34 cellular contexts compared by ENCODE assay signal in genomic region chr2:59996830-59997229, GRCh38.
"Had no signal": no experiment of that assay in that cellular context is flagged by ENCODE, and none has a peak within 500 bp of the region (broad histone marks: within the 10 kb centered on the region; RNA-seq: fewer than 3 reads in every experiment).

No MANE protein-coding gene starts in this region.

- H3K27me3 ChIP-seq: adrenal gland, body of pancreas, brain microvascular endothelial cell, breast epithelium had no signal

- H3K4me1 ChIP-seq: adrenal gland, body of pancreas, breast epithelium had no signal

- H3K4me3 ChIP-seq: adrenal gland, body of pancreas, breast epithelium had no signal

- H3K27ac ChIP-seq: adrenal gland, body of pancreas, brain microvascular endothelial cell, breast epithelium, VCaP had no signal

- ATAC-seq: activated CD8-positive, alpha-beta T cell treated with anti-CD3 and anti-CD28 coated beads for 36 hours; activated naive CD4-positive, alpha-beta T cell treated with anti-CD3 and anti-CD28 coated beads, Interleukin-2, amount 50 U/mL, for 72 hours; activated T-cell treated with anti-CD3 and anti-CD28 coated beads, Interleukin-2, amount 50 U/mL, for 4 hours; activated T-cell treated with anti-CD3 and anti-CD28 coated beads, Interleukin-2, amount 50 U/mL, for 72 hours; activated T-helper 17 cell treated with anti-CD3 and anti-CD28 coated beads, Interleukin-2, amount 50 U/mL, for 72 hours; body of pancreas had no signal

- FAIRE-seq: astrocyte, colon, TTC549 had no signal

- DNase-seq: activated B cell treated with CpG ODN at 0.5 μM for 24 hours; activated CD4-positive, alpha-beta memory T cell treated with anti-CD3 and anti-CD28 coated beads for 36 hours; activated CD4-positive, alpha-beta T cell treated with anti-CD3 and anti-CD28 coated beads for 4 hours; activated CD4-positive, alpha-beta T cell treated with anti-CD3 and anti-CD28 coated beads, Interleukin-2, amount 10 ng/mL, durations not matched to agents 24 days and 14 days; activated CD4-positive, alpha-beta T cell treated with anti-CD3 and anti-CD28 coated beads, Interleukin-2, amount 50 U/mL, for 1 hour; activated CD4-positive, alpha-beta T cell treated with anti-CD3 and anti-CD28 coated beads, Interleukin-2, amount 50 U/mL, for 4 hours; activated CD4-positive, CD25-positive, alpha-beta regulatory T cell treated with anti-CD3 and anti-CD28 coated beads, Interleukin-2, amount 50 U/mL, for 72 hours; activated CD8-positive, alpha-beta memory T cell treated with anti-CD3 and anti-CD28 coated beads, Interleukin-2, amount 50 U/mL, for 4 hours; activated CD8-positive, alpha-beta T cell treated with anti-CD3 and anti-CD28 coated beads for 36 hours; activated effector memory CD4-positive, alpha-beta T cell treated with anti-CD3 and anti-CD28 coated beads, Interleukin-2, amount 50 U/mL, for 16 hours; activated gamma-delta T cell treated with Interleukin-2 at 50 U/mL for 16 hours; activated naive CD4-positive, alpha-beta T cell; activated naive CD4-positive, alpha-beta T cell treated with anti-CD3 and anti-CD28 coated beads for 36 hours; activated naive CD4-positive, alpha-beta T cell treated with anti-CD3 and anti-CD28 coated beads, Interleukin-2, amount 50 U/mL, for 16 hours; activated naive CD8-positive, alpha-beta T cell treated with anti-CD3 and anti-CD28 coated beads for 36 hours; activated T-cell treated with anti-CD3 and anti-CD28 coated beads for 4 hours; activated T-cell treated with anti-CD3 and anti-CD28 coated beads, Interleukin-2, amount 50 U/mL, for 1 hour; activated T-cell treated with anti-CD3 and anti-CD28 coated beads, Interleukin-2, amount 50 U/mL, for 4 hours; activated T-cell treated with anti-CD3 and anti-CD28 coated beads, Interleukin-2, amount 50 U/mL, for 72 hours; adrenal gland; amniotic stem cell; aorta; body of pancreas; brain microvascular endothelial cell; central memory CD4-positive, alpha-beta T cell; T-helper 2 cell; T-helper 9 cell had no signal

- H3K9me3 ChIP-seq: adrenal gland, body of pancreas, breast epithelium had no signal

- H3K36me3 ChIP-seq: adrenal gland, brain microvascular endothelial cell, breast epithelium had no signal
